Comparison of ENCODE assay signal across 1 cellular context in genomic region chr6:958531-958930, GRCh38.
TF ChIP-seq lines count a peak whose summit lies in the region.

No MANE protein-coding gene starts in this region.

TF ChIP-seq in IMR-90, 13 proteins besides CTCF, POLR2A, EP300 and RAD21 (continued from another document):
- TF ChIP-seq MAFK (IDR thresholded peaks at IDR 0.05; ENCODE audit: low read depth, low read length) (no peak), RCOR1 (IDR thresholded peaks at IDR 0.05; ENCODE audit: insufficient replicate concordance, low read length) (no peak)
